ENCODE assay signal across 19 cellular contexts in genomic region chr1:36722871-36723270, GRCh38.
DNase-seq lines count a peak whose midpoint lies in the region; ATAC-seq and TF ChIP-seq lines count a peak whose summit lies in the region.
"Had no signal": no experiment of that assay in that cellular context is flagged by ENCODE, and none has a peak within 500 bp of the region (broad histone marks: within the 10 kb centered on the region; RNA-seq: fewer than 3 reads in every experiment).

No MANE protein-coding gene starts in this region.

- H3K27me3 ChIP-seq in endodermal cell (ENCODE audit: control insufficient read depth, insufficient read depth, low read length, poor library complexity, severe bottlenecking): no peaks in the 10 kb centered on the region
- H3K27me3 ChIP-seq: BE2C had no signal

- no peaks in the 10 kb centered on the region for H3K36me3 Mint-ChIP-seq in endodermal cell (ENCODE audit: low read depth)
- H3K36me3 Mint-ChIP-seq in stimulated activated memory B cell treated with anti-CD40 and anti-IgM and Interleukin-4, amounts not matched to agents 10 μg/mL and 1 μg/mL and 100 μg/mL, for 72 hours: no peaks in the 10 kb centered on the region
- H3K36me3 Mint-ChIP-seq: CD4-positive, CD25-positive, alpha-beta regulatory T cell; CD8-positive, alpha-beta memory T cell; IgD-negative memory B cell had no signal

- H3K9ac ChIP-seq in endodermal cell (ENCODE audit: extremely low read depth, low read length, poor library complexity, severe bottlenecking): no peak overlapping the region

- H3K36me3 ChIP-seq in HEK293 (ENCODE audit: control insufficient read depth in 2 of 2, insufficient read depth in 1 of 2, low read length in 2 of 2): no peaks in the 10 kb centered on the region
- H3K36me3 ChIP-seq in endodermal cell (ENCODE audit: control insufficient read depth, insufficient read depth, low read length): no peaks in the 10 kb centered on the region
- H3K36me3 ChIP-seq: BE2C, HAP-1 had no signal

- H3K27ac Mint-ChIP-seq in endodermal cell: no peak overlapping the region
- H3K27ac Mint-ChIP-seq in stimulated activated memory B cell treated with anti-CD40 and anti-IgM and Interleukin-4, amounts not matched to agents 10 μg/mL and 1 μg/mL and 100 μg/mL, for 72 hours: no peak overlapping the region
- H3K27ac Mint-ChIP-seq: CD4-positive, CD25-positive, alpha-beta regulatory T cell; IgD-negative memory B cell had no signal

- DNase-seq in NCI-H510A (lab: John Stamatoyannopoulos, UW) (peak; percentile 92), endodermal cell (peak; percentile 33), NCI-H526 (lab: John Stamatoyannopoulos, UW) (no peak), NCI-H2227 (lab: John Stamatoyannopoulos, UW; ENCODE audit: unreplicated experiment) (no peak)
- DNase-seq: ACHN; BE2C; C1 segment of cervical spinal cord; CD4-positive, CD25-positive, alpha-beta regulatory T cell; CD8-positive, alpha-beta memory T cell; COR-L47; DMS 273 treated with DMSO at 0.1 percent for 48 hours; DMS53; DND-41; EL had no signal

- H3K9me3 ChIP-seq in HEK293 (ENCODE audit: control insufficient read depth, insufficient read depth, low read depth, low read length) (no peaks in the 10 kb centered on the region), endodermal cell (ENCODE audit: control insufficient read depth, low read length) (no peaks in the 10 kb centered on the region)
- H3K9me3 ChIP-seq: BE2C, HAP-1 had no signal

- H3K4me3 ChIP-seq in HEK293 (ENCODE audit: low read depth, low read length): no peak overlapping the region
- H3K4me3 ChIP-seq in endodermal cell (ENCODE audit: low read length): no peak overlapping the region
- H3K4me3 ChIP-seq: GM12878, HAP-1 had no signal

- CTCF ChIA-PET in HEK293 (lab: Yijun Ruan, JAX): no interaction called here

- 91 to 97% methylated on average over 3 to 5 of the region's 5 CpGs for WGBS in endodermal cell (ENCODE audit: insufficient coverage in 1 of 2, insufficient read length in 1 of 2), 2 experiments

- H3K27ac ChIP-seq in HEK293 (ENCODE audit: extremely low read depth, low read depth, low read length): no peak overlapping the region
- H3K27ac ChIP-seq in endodermal cell (ENCODE audit: low read depth, low read length): no peak overlapping the region

- peaks cover 7% of the 10 kb centered on the region for H3K27me3 Mint-ChIP-seq in endodermal cell (ENCODE audit: insufficient read depth)
- H3K27me3 Mint-ChIP-seq in stimulated activated memory B cell treated with anti-CD40 and anti-IgM and Interleukin-4, amounts not matched to agents 10 μg/mL and 1 μg/mL and 100 μg/mL, for 72 hours: peaks cover 30% of the 10 kb centered on the region

- H3K4me3 Mint-ChIP-seq in endodermal cell: no peak overlapping the region
- no peak overlapping the region for H3K4me3 Mint-ChIP-seq in stimulated activated memory B cell treated with anti-CD40 and anti-IgM and Interleukin-4, amounts not matched to agents 10 μg/mL and 1 μg/mL and 100 μg/mL, for 72 hours
- H3K4me3 Mint-ChIP-seq: CD4-positive, CD25-positive, alpha-beta regulatory T cell; CD8-positive, alpha-beta memory T cell; IgD-negative memory B cell had no signal

- ATAC-seq in stimulated activated memory B cell treated with anti-CD40 and anti-IgM and Interleukin-4, amounts not matched to agents 10 μg/mL and 1 μg/mL and 100 μg/mL, for 72 hours: peak; percentile 28
- ATAC-seq: GM12878 had no signal

- TF ChIP-seq CTCF in HEK293 (tag by site-specific recombination; IDR thresholded peaks at IDR 0.05): no peak
- TF ChIP-seq CTCF in endodermal cell (conservative IDR thresholded peaks at IDR 0.05): no peak

- peaks cover 16% of the 10 kb centered on the region for H3K4me1 Mint-ChIP-seq in endodermal cell
- no peaks in the 10 kb centered on the region for H3K4me1 Mint-ChIP-seq in stimulated activated memory B cell treated with anti-CD40 and anti-IgM and Interleukin-4, amounts not matched to agents 10 μg/mL and 1 μg/mL and 100 μg/mL, for 72 hours
- H3K4me1 Mint-ChIP-seq: CD8-positive, alpha-beta memory T cell; IgD-negative memory B cell had no signal

- POLR2A ChIA-PET in HEK293 (lab: Yijun Ruan, JAX): no interaction called here

- no peaks in the 10 kb centered on the region for H3K9me3 Mint-ChIP-seq in endodermal cell
- no peaks in the 10 kb centered on the region for H3K9me3 Mint-ChIP-seq in stimulated activated memory B cell treated with anti-CD40 and anti-IgM and Interleukin-4, amounts not matched to agents 10 μg/mL and 1 μg/mL and 100 μg/mL, for 72 hours
- H3K9me3 Mint-ChIP-seq: CD8-positive, alpha-beta memory T cell; IgD-negative memory B cell had no signal

- no peaks in the 10 kb centered on the region for H3K4me1 ChIP-seq in HEK293 (ENCODE audit: control insufficient read depth, insufficient read depth, low read length)
- no peaks in the 10 kb centered on the region for H3K4me1 ChIP-seq in endodermal cell (ENCODE audit: control insufficient read depth, insufficient read depth, low read length)
- H3K4me1 ChIP-seq: BE2C, HAP-1 had no signal

TF ChIP-seq in HEK293, 187 proteins besides CTCF, POLR2A, EP300 and RAD21:
- TF ChIP-seq ZFP41 (tag by site-specific recombination; IDR thresholded peaks at IDR 0.05; ENCODE audit: borderline replicate concordance) (no peak), SCRT2 (tag by site-specific recombination; IDR thresholded peaks at IDR 0.05) (0 out of 2 replicates have a peak, but pooled peaks have one; percentile 47)
TF ChIP-seq in HEK293: peak in this region for 1.

Comparison
In these comparisons a context has a peak if more than half of its experiments do, and no peak if none do; other contexts are left out.
1. DNase-seq: peak in NCI-H510A (single experiment) and endodermal cell (single experiment); none in NCI-H526 (0 of 2) and NCI-H2227 (single experiment).